In genomic region chr7:956031-956430, GRCh38 we compare ENCODE assay signal across 14 cellular contexts. TPM values are rescaled to one million over a fixed set of nuclear protein-coding genes. Genes with fewer than 3 reads are reported as not detected.
DNase-seq lines count a peak whose midpoint lies in the region; ATAC-seq and TF ChIP-seq lines count a peak whose summit lies in the region.
"Had no signal": no experiment of that assay in that cellular context is flagged by ENCODE, and none has a peak within 500 bp of the region (broad histone marks: within the 10 kb centered on the region; RNA-seq: fewer than 3 reads in every experiment).

No MANE protein-coding gene starts in this region.

- H4K20me1 ChIP-seq in neural progenitor cell (ENCODE audit: low read depth): peaks cover 22% of the 10 kb centered on the region

- peak overlapping the region; percentile 22 for H3K4me3 Mint-ChIP-seq in activated CD4-positive, alpha-beta T cell treated with anti-CD3 and anti-CD28 coated beads for 36 hours
- peak overlapping the region; percentile 80 for H3K4me3 Mint-ChIP-seq in neural progenitor cell

- H3K4me1 Mint-ChIP-seq in activated CD4-positive, alpha-beta T cell treated with anti-CD3 and anti-CD28 coated beads for 36 hours: no peaks in the 10 kb centered on the region
- peaks cover 11% of the 10 kb centered on the region for H3K4me1 Mint-ChIP-seq in neural progenitor cell

- H3K9ac ChIP-seq in neural progenitor cell: no peak overlapping the region

- H3K4me3 ChIP-seq in neural progenitor cell: no peak overlapping the region

- H3K4me2 ChIP-seq in neural progenitor cell: no peak overlapping the region

- CTCF ChIA-PET in activated CD4-positive, alpha-beta T cell treated with anti-CD3 and anti-CD28 coated beads for 36 hours (lab: Charles Lee): interaction anchor here (0.7 to 1.0 kb wide), 3 partner anchors 17 to 48 kb away, joined by 3 to 5 read pairs (median 5); no protein-coding TSS in a partner anchor

- H3K27me3 Mint-ChIP-seq in activated CD4-positive, alpha-beta T cell treated with anti-CD3 and anti-CD28 coated beads for 36 hours: peaks cover 8% of the 10 kb centered on the region
- H3K27me3 Mint-ChIP-seq in neural progenitor cell (ENCODE audit: insufficient read depth, low read depth): peaks cover 19% of the 10 kb centered on the region

- no peak for TF ChIP-seq CTCF in neural progenitor cell (IDR thresholded peaks at IDR 0.05)

- no peaks in the 10 kb centered on the region for H3K36me3 Mint-ChIP-seq in activated CD4-positive, alpha-beta T cell treated with anti-CD3 and anti-CD28 coated beads for 36 hours (ENCODE audit: low read depth)
- no peaks in the 10 kb centered on the region for H3K36me3 Mint-ChIP-seq in neural progenitor cell

- POLR2A ChIA-PET in activated CD4-positive, alpha-beta T cell treated with anti-CD3 and anti-CD28 coated beads for 36 hours (lab: Charles Lee): no interaction called here

- no peaks in the 10 kb centered on the region for H3K9me3 Mint-ChIP-seq in activated CD4-positive, alpha-beta T cell treated with anti-CD3 and anti-CD28 coated beads for 36 hours (ENCODE audit: low read depth)
- no peaks in the 10 kb centered on the region for H3K9me3 Mint-ChIP-seq in neural progenitor cell

- no peak for ATAC-seq in activated CD4-positive, alpha-beta T cell treated with anti-CD3 and anti-CD28 coated beads for 36 hours
- ATAC-seq in HG02642 (IDR thresholded peaks at IDR 0.05; ENCODE audit: poor library complexity, unreplicated experiment): no peak
- ATAC-seq: foreskin keratinocyte had no signal

- H3K27me3 ChIP-seq in neural progenitor cell: peaks cover 48% of the 10 kb centered on the region

- H2AFZ ChIP-seq in neural progenitor cell (replicated peaks): no peak overlapping the region

- H3K79me2 ChIP-seq in neural progenitor cell (ENCODE audit: low read depth): no peaks in the 10 kb centered on the region

- H3K27ac Mint-ChIP-seq in activated CD4-positive, alpha-beta T cell treated with anti-CD3 and anti-CD28 coated beads for 36 hours: no peak overlapping the region
- no peak overlapping the region for H3K27ac Mint-ChIP-seq in neural progenitor cell

- H3K4me1 ChIP-seq in neural progenitor cell: peaks cover 5% of the 10 kb centered on the region
- H3K4me1 ChIP-seq: foreskin keratinocyte had no signal

- in situ Hi-C loops in G401 (cut with HindIII; ENCODE audit: low sequenced_read_pairs): no loop called here

- DNase-seq in activated CD4-positive, alpha-beta T cell treated with anti-CD3 and anti-CD28 coated beads for 36 hours: no peak
- DNase-seq in activated CD4-positive, alpha-beta T cell treated with anti-CD3 and anti-CD28 coated beads, Interleukin-2, amount 50 U/mL, for 48 hours: no peak
- DNase-seq in G401 (ENCODE audit: low spot score) (peak; percentile 97), cerebellar nuclear complex (lab: John Stamatoyannopoulos, UW) (peak; percentile 81 to 97), neural progenitor cell (ENCODE audit: low spot score) (no peak), iPS-NIHi7 (ENCODE audit: extremely low spot score) (no peak), T-helper 9 cell (no peak)
- DNase-seq: DMS79; effector memory CD4-positive, alpha-beta T cell; foreskin keratinocyte; trophoblast cell had no signal

- no peak overlapping the region for H3K27ac ChIP-seq in neural progenitor cell
- H3K27ac ChIP-seq: foreskin keratinocyte, HL-60 had no signal

- intact Hi-C loops in activated CD4-positive, alpha-beta T cell treated with anti-CD3 and anti-CD28 coated beads for 36 hours (cut with DNase I, micrococcal nuclease): no loop called here

- H3F3A ChIP-seq in neural progenitor cell (ENCODE audit: low read depth): peaks cover 11% of the 10 kb centered on the region

- no peaks in the 10 kb centered on the region for H3K36me3 ChIP-seq in neural progenitor cell

- no peaks in the 10 kb centered on the region for H3K9me3 ChIP-seq in neural progenitor cell (ENCODE audit: low read depth)

RNA-seq across cellular contexts. Expression of gene ADAP1, which starts 1.6 kb away (rescaled TPM):
- total RNA-seq in activated CD4-positive, alpha-beta T cell treated with anti-CD3 and anti-CD28 coated beads for 36 hours: 10 to 100 TPM; 13.1 to 14.8 TPM
- total RNA-seq in G401 (2014; rRNA removed; shearing (Covaris generic)): 11.7 and 21.3 TPM in 2 replicates
- total RNA-seq in neural progenitor cell (ENCODE audit: low replicate concordance): 0.30 and 2.0 TPM in 2 replicates

RNA-seq across cellular contexts. Expression of gene COX19, which starts 19.3 kb away (rescaled TPM):
- 10 to 100 TPM; 11.3 to 14.6 TPM for total RNA-seq in activated CD4-positive, alpha-beta T cell treated with anti-CD3 and anti-CD28 coated beads for 36 hours
- 5.5 and 10.6 TPM in 2 replicates for total RNA-seq in G401 (2014; rRNA removed; shearing (Covaris generic))
- total RNA-seq in neural progenitor cell (ENCODE audit: low replicate concordance): 15.1 and 17.9 TPM in 2 replicates

RNA-seq across cellular contexts. Expression of gene CYP2W1, which starts 26.9 kb away (rescaled TPM):
- not detected for total RNA-seq in activated CD4-positive, alpha-beta T cell treated with anti-CD3 and anti-CD28 coated beads for 36 hours
- total RNA-seq in G401 (2014; rRNA removed; shearing (Covaris generic)): 0.34 TPM in 1 of 2 replicates, not detected in the other
- total RNA-seq in neural progenitor cell (ENCODE audit: low replicate concordance): 0.06 TPM in 1 of 2 replicates, not detected in the other
- total RNA-seq: A673, foreskin keratinocyte had no signal

Comparison
In these comparisons a context has a peak if more than half of its experiments do, and no peak if none do; other contexts are left out.
1. DNase-seq: peak in G401 (single experiment) and cerebellar nuclear complex (2 of 2); none in activated CD4-positive, alpha-beta T cell treated with anti-CD3 and anti-CD28 coated beads for 36 hours (single experiment), activated CD4-positive, alpha-beta T cell treated with anti-CD3 and anti-CD28 coated beads, Interleukin-2, amount 50 U/mL, for 48 hours (0 of 2), neural progenitor cell (single experiment), iPS-NIHi7 (single experiment) and T-helper 9 cell (single experiment).